Comparison of ENCODE assay signal across 9 cellular contexts in the genomic region with DNA sequence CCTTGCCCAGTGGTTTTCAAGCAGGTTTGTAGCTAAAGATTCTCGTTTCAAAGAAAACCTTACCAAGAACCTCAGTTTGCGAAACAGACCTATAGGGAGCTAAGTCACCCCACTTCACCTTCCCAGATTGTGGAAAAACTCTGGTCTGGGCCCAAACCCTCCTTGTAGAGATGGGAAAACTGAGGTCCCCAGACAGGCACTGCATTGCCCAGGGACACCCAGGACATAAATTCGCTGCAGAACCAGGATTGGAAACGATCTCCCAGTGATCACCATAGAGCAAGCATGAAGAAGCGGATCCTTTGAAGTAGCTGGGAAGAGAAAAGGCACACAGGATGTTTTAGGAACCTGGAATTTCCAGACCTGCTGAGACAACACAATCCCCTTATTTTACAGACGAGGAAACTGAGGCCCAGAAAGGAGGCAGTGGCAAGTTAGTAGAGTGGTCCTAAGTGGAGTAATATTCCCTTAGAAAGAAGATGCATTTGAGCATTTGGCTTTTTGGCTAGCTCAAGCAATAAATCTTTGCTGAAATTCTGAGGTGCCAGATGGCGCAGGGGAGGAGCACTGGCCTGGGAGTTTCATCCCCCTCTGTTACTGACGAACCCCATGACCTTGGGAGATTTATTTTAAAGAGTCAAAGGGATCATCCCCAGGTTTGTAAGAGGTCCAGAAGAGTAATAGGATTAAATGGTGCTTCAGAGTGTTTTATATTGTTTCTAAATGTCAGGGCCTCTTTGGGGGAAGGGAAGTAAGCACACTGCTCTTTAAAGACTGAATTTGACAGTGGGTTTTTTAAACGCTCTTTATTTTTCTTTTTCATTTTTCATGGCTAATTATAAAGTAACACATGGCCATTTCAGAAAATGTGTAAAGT.
DNase-seq lines count a peak whose midpoint lies in the region; ATAC-seq and TF ChIP-seq lines count a peak whose summit lies in the region.
"Had no signal": no experiment of that assay in that cellular context is flagged by ENCODE, and none has a peak within 500 bp of the region (broad histone marks: within the 10 kb centered on the region; RNA-seq: fewer than 3 reads in every experiment).

No MANE protein-coding gene starts in this region.

- no peak for ATAC-seq in HG03196 (IDR thresholded peaks at IDR 0.05; ENCODE audit: unreplicated experiment)
- ATAC-seq in activated naive CD4-positive, alpha-beta T cell treated with anti-CD3 and anti-CD28 coated beads, Interleukin-2, amount 50 U/mL, for 72 hours = no peak

- CTCF ChIA-PET in activated CD4-positive, alpha-beta T cell treated with anti-CD3 and anti-CD28 coated beads, Interleukin-2, amount 10 ng/mL, durations not matched to agents 7 days and 5 days (lab: Charles Lee) = interaction anchor here (1.0 kb wide), 1 partner anchor 117 kb away, joined by 3 read pairs; no protein-coding TSS in a partner anchor

- intact Hi-C loops in colonic mucosa (cut with DNase I) = no loop called here
- intact Hi-C loops in head of caudate nucleus (cut with DNase I) = no loop called here

- TF ChIP-seq CTCF in colonic mucosa (IDR thresholded peaks at IDR 0.05) = no peak

- peak overlapping the region; percentile 25 for H3K4me3 ChIP-seq in colonic mucosa
- peak overlapping the region in 1 of 2 donors; percentile 57 for H3K4me3 ChIP-seq in neuronal stem cell (ENCODE audit: low read length in 2 of 2)

- peak overlapping the region; percentile 42 for H2BK15ac ChIP-seq in neuronal stem cell (ENCODE audit: low read length)

- H3K4me2 ChIP-seq in neuronal stem cell (ENCODE audit: insufficient read depth, low read length, poor library complexity, severe bottlenecking) = peak overlapping the region; percentile 88

- no peak overlapping the region for H3K27ac Mint-ChIP-seq in activated CD4-positive, alpha-beta T cell treated with anti-CD3 and anti-CD28 coated beads, Interleukin-2, amount 10 ng/mL, durations not matched to agents 7 days and 5 days
- H3K27ac Mint-ChIP-seq in activated naive CD4-positive, alpha-beta T cell treated with anti-CD3 and anti-CD28 coated beads, Interleukin-2, amount 50 U/mL, for 72 hours = no peak overlapping the region

- H3K4ac ChIP-seq in neuronal stem cell (ENCODE audit: low read length) = no peak overlapping the region

- H3K27ac ChIP-seq in colonic mucosa (no peak overlapping the region), neuronal stem cell (replicated peaks; ENCODE audit: low read length) (peak overlapping the region; percentile 38)

- DNase-seq in DMS 273 (lab: John Stamatoyannopoulos, UW; ENCODE audit: unreplicated experiment) = peak; percentile 81
- DNase-seq in NCI-H2227 (lab: John Stamatoyannopoulos, UW; ENCODE audit: unreplicated experiment) = peak; percentile 62
- DNase-seq in colonic mucosa = no peak
- DNase-seq in neuronal stem cell (ENCODE audit: low spot score) = peak; percentile 23
- DNase-seq in activated CD4-positive, alpha-beta T cell treated with anti-CD3 and anti-CD28 coated beads, Interleukin-2, amount 10 ng/mL, durations not matched to agents 7 days and 5 days = no peak
- no peak for DNase-seq in head of caudate nucleus
- no peak for DNase-seq in activated naive CD4-positive, alpha-beta T cell treated with anti-CD3 and anti-CD28 coated beads, Interleukin-2, amount 50 U/mL, for 72 hours (ENCODE audit: low spot score in 2 of 2)
- DNase-seq: stimulated activated CD4-positive, alpha-beta T cell treated with anti-CD3 and anti-CD28 coated beads, Interleukin-1b, Interleukin-23, amount 100 ng/mL, for 48 hours had no signal

- H3K14ac ChIP-seq in neuronal stem cell (ENCODE audit: low read length) = no peak overlapping the region

- H3K36me3 ChIP-seq in colonic mucosa = no peaks in the 10 kb centered on the region
- no peaks in the 10 kb centered on the region for H3K36me3 ChIP-seq in neuronal stem cell (replicated peaks in 1 of 2; ENCODE audit: control insufficient read depth in 2 of 2, insufficient read depth in 2 of 2, low read length in 2 of 2)

- no peak overlapping the region for H2AK5ac ChIP-seq in neuronal stem cell (ENCODE audit: low read depth, low read length)

- no peak overlapping the region for H2BK120ac ChIP-seq in neuronal stem cell (ENCODE audit: low read depth, low read length)

- H2BK5ac ChIP-seq in neuronal stem cell (ENCODE audit: low read length) = no peak overlapping the region

- no peak overlapping the region for H4K91ac ChIP-seq in neuronal stem cell (ENCODE audit: low read depth, low read length, poor library complexity)

- H2AFZ ChIP-seq in neuronal stem cell (ENCODE audit: low read length) = peak overlapping the region; percentile 94

- H3K27me3 Mint-ChIP-seq in activated CD4-positive, alpha-beta T cell treated with anti-CD3 and anti-CD28 coated beads, Interleukin-2, amount 10 ng/mL, durations not matched to agents 7 days and 5 days = peaks cover 30% of the 10 kb centered on the region

- no peak overlapping the region for H3K4me3 Mint-ChIP-seq in activated CD4-positive, alpha-beta T cell treated with anti-CD3 and anti-CD28 coated beads, Interleukin-2, amount 10 ng/mL, durations not matched to agents 7 days and 5 days

- no peak overlapping the region for H3K9ac ChIP-seq in colonic mucosa (ENCODE audit: low read depth in 2 of 2, low read length in 2 of 2)
- H3K9ac ChIP-seq in neuronal stem cell (ENCODE audit: low read depth, low read length, poor library complexity) = no peak overlapping the region

- H3K18ac ChIP-seq in neuronal stem cell (ENCODE audit: low read length) = peak overlapping the region; percentile 16

- no peaks in the 10 kb centered on the region for H3K36me3 Mint-ChIP-seq in activated CD4-positive, alpha-beta T cell treated with anti-CD3 and anti-CD28 coated beads, Interleukin-2, amount 10 ng/mL, durations not matched to agents 7 days and 5 days (ENCODE audit: low read depth)
- H3K36me3 Mint-ChIP-seq in activated naive CD4-positive, alpha-beta T cell treated with anti-CD3 and anti-CD28 coated beads, Interleukin-2, amount 50 U/mL, for 72 hours = no peaks in the 10 kb centered on the region

- no CpG with 5 or more reads among the region's 9 CpGs for WGBS in neuronal stem cell (ENCODE audit: extremely low coverage in 2 of 2, insufficient read length in 2 of 2, insufficient replicate concordance in 1 of 2), 2 donors

- H3K4me1 ChIP-seq in colonic mucosa (no peaks in the 10 kb centered on the region), neuronal stem cell (ENCODE audit: control insufficient read depth in 2 of 2, insufficient read depth in 1 of 2, low read depth in 1 of 2, low read length in 2 of 2) (peaks cover 13% of the 10 kb centered on the region in 2 donors)

- H3K4me1 Mint-ChIP-seq in activated CD4-positive, alpha-beta T cell treated with anti-CD3 and anti-CD28 coated beads, Interleukin-2, amount 10 ng/mL, durations not matched to agents 7 days and 5 days = peaks cover 9% of the 10 kb centered on the region

- no peak overlapping the region for H3K23ac ChIP-seq in neuronal stem cell (ENCODE audit: low read depth, low read length, poor library complexity)

- H3K27me3 ChIP-seq in colonic mucosa (no peaks in the 10 kb centered on the region), neuronal stem cell (ENCODE audit: control insufficient read depth in 3 of 3, insufficient read depth in 3 of 3, low read depth in 1 of 3, low read length in 3 of 3) (no peaks in the 10 kb centered on the region)

- H3K9me3 Mint-ChIP-seq in activated CD4-positive, alpha-beta T cell treated with anti-CD3 and anti-CD28 coated beads, Interleukin-2, amount 10 ng/mL, durations not matched to agents 7 days and 5 days = no peaks in the 10 kb centered on the region
- H3K9me3 Mint-ChIP-seq in activated naive CD4-positive, alpha-beta T cell treated with anti-CD3 and anti-CD28 coated beads, Interleukin-2, amount 50 U/mL, for 72 hours = no peaks in the 10 kb centered on the region

- no peak overlapping the region for H4K8ac ChIP-seq in neuronal stem cell (ENCODE audit: low read depth, low read length)

- no peaks in the 10 kb centered on the region for H3K79me1 ChIP-seq in neuronal stem cell (ENCODE audit: low read depth, low read length)

- no peaks in the 10 kb centered on the region for H3K9me3 ChIP-seq in colonic mucosa
- no peaks in the 10 kb centered on the region for H3K9me3 ChIP-seq in neuronal stem cell (replicated peaks in 1 of 2; ENCODE audit: control insufficient read depth in 2 of 2, insufficient read depth in 1 of 2, low read depth in 1 of 2, low read length in 2 of 2)

- POLR2A ChIA-PET in activated CD4-positive, alpha-beta T cell treated with anti-CD3 and anti-CD28 coated beads, Interleukin-2, amount 10 ng/mL, durations not matched to agents 7 days and 5 days (lab: Charles Lee) = no interaction called here

- peak overlapping the region; percentile 64 for H2BK12ac ChIP-seq in neuronal stem cell (ENCODE audit: low read length)

Comparison
In these comparisons a context has a peak if more than half of its experiments do, and no peak if none do; other contexts are left out.
1. DNase-seq: peak in DMS 273 (single experiment), NCI-H2227 (single experiment) and neuronal stem cell (single experiment); none in colonic mucosa (single experiment), activated CD4-positive, alpha-beta T cell treated with anti-CD3 and anti-CD28 coated beads, Interleukin-2, amount 10 ng/mL, durations not matched to agents 7 days and 5 days (single experiment), head of caudate nucleus (0 of 42) and activated naive CD4-positive, alpha-beta T cell treated with anti-CD3 and anti-CD28 coated beads, Interleukin-2, amount 50 U/mL, for 72 hours (0 of 2).